In genomic region chr12:110266980-110267620, GRCh38 we compare ENCODE assay signal across 8 cellular contexts. TPM values are rescaled to one million over a fixed set of nuclear protein-coding genes. Genes with fewer than 3 reads are reported as not detected.
DNase-seq lines count a peak whose midpoint lies in the region; ATAC-seq and TF ChIP-seq lines count a peak whose summit lies in the region.

No MANE protein-coding gene starts in this region.

- CTCF ChIA-PET in SK-N-SH (lab: Yijun Ruan, JAX): interaction anchor here (0.8 to 1.9 kb wide), 2 partner anchors 9 to 13 kb away, joined by 3 to 7 read pairs; no protein-coding TSS in a partner anchor

- H3K9me3 ChIP-seq in SK-N-SH: no peaks in the 10 kb centered on the region
- H3K9me3 ChIP-seq in right cardiac atrium (ENCODE audit: control insufficient read depth, low read length): no peaks in the 10 kb centered on the region

- POLR2A ChIA-PET in SK-N-SH (lab: Yijun Ruan, JAX): interaction anchor here (1.2 to 1.4 kb wide), 2 partner anchors 13 to 15 kb away, joined by 3 to 5 read pairs; no protein-coding TSS in a partner anchor

- H3K9me2 ChIP-seq in SK-N-SH: no peaks in the 10 kb centered on the region

- peak overlapping the region; percentile 65; the same call in 1 of the 2 replicates for H2AFZ ChIP-seq in SK-N-SH (ENCODE audit: low read depth)

- H3K4me3 ChIP-seq in SK-N-SH (ENCODE audit: low read depth in 2 of 2, low read length in 1 of 2) (peak overlapping the region in 1 of 2 experiments; percentile 16; a peak in 1 of 4 replicates), right cardiac atrium (ENCODE audit: low read length) (no peak overlapping the region)

- peak; percentile 20 to 33; a peak in 2 of 4 replicates for TF ChIP-seq EP300 in SK-N-SH (IDR thresholded peaks at IDR 0.05; ENCODE audit: borderline replicate concordance in 1 of 2, low read depth in 1 of 2, low read length in 1 of 2)

- H3K79me2 ChIP-seq in SK-N-SH (ENCODE audit: insufficient read depth): no peaks in the 10 kb centered on the region

- WGBS in SK-N-SH (ENCODE audit: low lambda C conversion rate): 12% methylated on average over 9 of the region's 9 CpGs
- WGBS in right cardiac atrium: 13% methylated on average over 9 of the region's 9 CpGs

- peak overlapping the region; percentile 56; the same call in 1 of the 2 replicates for H3K4me2 ChIP-seq in SK-N-SH

- peak overlapping the region; percentile 46; the same call in 1 of the 2 replicates for H3K9ac ChIP-seq in SK-N-SH

- no peaks in the 10 kb centered on the region for H4K20me1 ChIP-seq in SK-N-SH (ENCODE audit: insufficient read depth)

- H3K4me1 ChIP-seq in SK-N-SH (ENCODE audit: control insufficient read depth in 1 of 2, insufficient read depth in 2 of 2, low read depth in 1 of 2, low read length in 1 of 2) (peaks cover 26 to 53% of the 10 kb centered on the region in 2 experiments), right cardiac atrium (ENCODE audit: control insufficient read depth, insufficient read depth, low read length) (peaks cover 5% of the 10 kb centered on the region)

- peak; percentile 45 to 74 for ATAC-seq in right cardiac atrium
- ATAC-seq in GM19395 (IDR thresholded peaks at IDR 0.05; ENCODE audit: unreplicated experiment): no peak

- H3K27me3 ChIP-seq in SK-N-SH (ENCODE audit: insufficient read depth) (no peaks in the 10 kb centered on the region), right cardiac atrium (ENCODE audit: control insufficient read depth, insufficient read depth) (no peaks in the 10 kb centered on the region)

- H3K36me3 ChIP-seq in SK-N-SH (replicated peaks in 1 of 2; ENCODE audit: control insufficient read depth in 1 of 2, insufficient read depth in 2 of 2, low read length in 1 of 2): no peaks in the 10 kb centered on the region

- H3K27ac ChIP-seq in SK-N-SH (ENCODE audit: low read depth in 2 of 2, low read length in 1 of 2) (peak overlapping the region; percentile 78 to 81), right cardiac atrium (ENCODE audit: low read length) (peak overlapping the region; percentile 70)

- no peak for TF ChIP-seq CTCF in SK-N-SH (IDR thresholded peaks at IDR 0.05)

- DNase-seq in NCI-H1436 (lab: John Stamatoyannopoulos, UW): peak; percentile 55
- no peak for DNase-seq in NCI-H1436 treated with DMSO at 0.1 percent for 48 hours (lab: John Stamatoyannopoulos, UW)
- peak; percentile 53 for DNase-seq in SK-N-SH
- peak; percentile 42 to 62 (median 59) for DNase-seq in right cardiac atrium
- DNase-seq in ureter (ENCODE audit: low spot score): peak; percentile 73
- no peak for DNase-seq in putamen (ENCODE audit: low spot score)
- DNase-seq in SIG-M5 treated with dmso at 0.1 percent for 504 hours (lab: John Stamatoyannopoulos, UW; ENCODE audit: unreplicated experiment): no peak

- intact Hi-C loops in right cardiac atrium (cut with DNase I): no loop called here

- H3F3A ChIP-seq in SK-N-SH (replicated peaks; ENCODE audit: insufficient read depth): peaks cover 31% of the 10 kb centered on the region

- no peak; the same call in 1 of the 2 replicates for TF ChIP-seq RAD21 in SK-N-SH (IDR thresholded peaks at IDR 0.05; ENCODE audit: low read length)

TF ChIP-seq in SK-N-SH, 30 proteins besides CTCF, POLR2A, EP300 and RAD21:
- TF ChIP-seq JUND (IDR thresholded peaks at IDR 0.05): 0 out of 2 replicates have a peak, but pooled peaks have one; percentile 41
- peak; percentile 23; the same call in 1 of the 2 replicates for TF ChIP-seq RCOR1 (IDR thresholded peaks at IDR 0.05; ENCODE audit: low read length)
- TF ChIP-seq POLR2AphosphoS5 (IDR thresholded peaks at IDR 0.05; ENCODE audit: low read depth, low read length): 0 out of 2 replicates have a peak, but pooled peaks have one; percentile 37
- no peak for TF ChIP-seq ZBTB33 (IDR thresholded peaks at IDR 0.05; ENCODE audit: borderline replicate concordance, low read depth)
- peak; percentile 81; the same call in 1 of the 2 replicates for TF ChIP-seq MXI1 (IDR thresholded peaks at IDR 0.05; ENCODE audit: low read depth, low read length)
- no peak for TF ChIP-seq TEAD4 (IDR thresholded peaks at IDR 0.05; ENCODE audit: borderline replicate concordance, insufficient read depth)
- TF ChIP-seq NFIC (IDR thresholded peaks at IDR 0.05; ENCODE audit: borderline replicate concordance): peak; percentile 82; the same call in 1 of the 2 replicates
- TF ChIP-seq TCF12 (IDR thresholded peaks at IDR 0.05): peak; percentile 90
- peak; percentile 41; the same call in 1 of the 2 replicates for TF ChIP-seq SIN3A (IDR thresholded peaks at IDR 0.05; ENCODE audit: borderline replicate concordance, low read depth, low read length)
- TF ChIP-seq USF2 (IDR thresholded peaks at IDR 0.05; ENCODE audit: borderline replicate concordance, low read depth, low read length): no peak
- TF ChIP-seq REST (IDR thresholded peaks at IDR 0.05; ENCODE audit: low read depth, low read length): peak; percentile 80; the same call in 1 of the 2 replicates
- TF ChIP-seq FOSL2 (IDR thresholded peaks at IDR 0.05; ENCODE audit: borderline replicate concordance, low read depth): peak; percentile 32; the same call in 1 of the 2 replicates
- TF ChIP-seq NRF1 (IDR thresholded peaks at IDR 0.05; ENCODE audit: low read depth, low read length): no peak
- TF ChIP-seq YY1 (IDR thresholded peaks at IDR 0.05; ENCODE audit: low read depth): no peak
- TF ChIP-seq MAX (IDR thresholded peaks at IDR 0.05; ENCODE audit: low read depth): peak; percentile 70

RNA-seq across cellular contexts. Expression of gene ATP2A2, which starts 13.9 kb away (rescaled TPM):
- polyA plus RNA-seq in SK-N-SH (2012; rRNA removed) (83.9 and 120 TPM in 2 replicates), right cardiac atrium (1,499 TPM)
- polyA plus RNA-seq in SK-N-SH (2012; cell fraction: cytosol; rRNA removed): 87.4 and 103 TPM in 2 replicates
- 150 and 219 TPM in 2 replicates for polyA plus RNA-seq in SK-N-SH (2012; cell fraction: nucleus; rRNA removed)
- total RNA-seq in right cardiac atrium (1,000 to 10,000 TPM; 2,744 to 3,920 (median 3,065) TPM), ureter (357 TPM)

Comparison
In these comparisons a context has a peak if more than half of its experiments do, and no peak if none do; other contexts are left out.
1. DNase-seq: peak in NCI-H1436 (single experiment), SK-N-SH (single experiment), right cardiac atrium (3 of 3) and ureter (single experiment); none in NCI-H1436 treated with DMSO at 0.1 percent for 48 hours (single experiment), putamen (single experiment) and SIG-M5 treated with dmso at 0.1 percent for 504 hours (single experiment).